In genomic region chr7:55512635-55513034, GRCh38 we compare ENCODE assay signal across 14 cellular contexts.
"Had no signal": no experiment of that assay in that cellular context is flagged by ENCODE, and none has a peak within 500 bp of the region (broad histone marks: within the 10 kb centered on the region; RNA-seq: fewer than 3 reads in every experiment).

No MANE protein-coding gene starts in this region.

- H3K9me3 Mint-ChIP-seq: activated naive CD4-positive, alpha-beta T cell treated with anti-CD3 and anti-CD28 coated beads, Interleukin-2, amount 50 U/mL, for 72 hours had no signal

- H3K27ac ChIP-seq: dorsolateral prefrontal cortex, lower lobe of right lung, transverse colon had no signal

- H3K27me3 ChIP-seq: dorsolateral prefrontal cortex, transverse colon had no signal

- H3K4me3 ChIP-seq: dorsolateral prefrontal cortex, lower lobe of right lung, smooth muscle cell, transverse colon had no signal

- H3K4me3 Mint-ChIP-seq: T-helper 17 cell had no signal

- DNase-seq: activated CD4-positive, CD25-positive, alpha-beta regulatory T cell; activated effector memory CD4-positive, alpha-beta T cell treated with Interleukin-2 at 50 U/mL for 16 hours; activated T-cell treated with anti-CD3 and anti-CD28 coated beads, Interleukin-2, amount 50 U/mL, for 1 hour; amygdala; hypothalamus; lower lobe of right lung; midbrain; right cardiac atrium; T-helper 17 cell; transverse colon had no signal

- H3K9me3 ChIP-seq: lower lobe of right lung, transverse colon had no signal

- H3K27me3 Mint-ChIP-seq: T-helper 17 cell had no signal

- ATAC-seq: activated naive CD4-positive, alpha-beta T cell treated with anti-CD3 and anti-CD28 coated beads, Interleukin-2, amount 50 U/mL, for 72 hours; esophagus mucosa; lower lobe of right lung; right cardiac atrium; T-helper 17 cell had no signal
